Comparison of ENCODE assay signal across 24 cellular contexts in the genomic region with DNA sequence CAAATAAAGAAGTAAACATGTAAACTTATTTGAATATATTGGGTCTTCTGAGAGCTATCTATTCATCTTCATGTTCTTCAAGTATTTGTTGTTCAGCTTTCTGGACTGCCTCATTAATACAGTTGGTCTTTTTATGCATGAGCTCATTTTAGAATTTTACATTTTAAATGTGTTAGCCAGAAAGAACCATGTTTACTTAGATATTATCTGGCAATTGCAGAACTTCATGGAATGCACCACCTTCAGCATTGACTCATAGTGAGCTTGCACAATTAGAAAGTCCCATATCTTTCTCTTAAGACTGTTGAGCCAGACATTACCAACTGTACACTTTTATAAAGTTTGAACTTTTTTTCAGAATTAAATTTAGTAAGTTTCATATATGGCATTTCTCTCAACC.
DNase-seq lines count a peak whose midpoint lies in the region; FAIRE-seq and TF ChIP-seq lines count a peak whose summit lies in the region.
"Had no signal": no experiment of that assay in that cellular context is flagged by ENCODE, and none has a peak within 500 bp of the region (broad histone marks: within the 10 kb centered on the region; RNA-seq: fewer than 3 reads in every experiment).

No MANE protein-coding gene starts in this region.

- no peaks in the 10 kb centered on the region for H3K36me3 ChIP-seq in small intestine (ENCODE audit: control insufficient read depth in 2 of 2, insufficient read depth in 2 of 2, low read length in 2 of 2)
- H3K36me3 ChIP-seq: heart right ventricle, left ventricle myocardium inferior, SJCRH30 had no signal

- H3K27ac ChIP-seq in small intestine (ENCODE audit: low read depth in 1 of 2, low read length in 1 of 2), result no peak overlapping the region
- H3K27ac ChIP-seq: heart right ventricle, left ventricle myocardium inferior, SJCRH30, testis had no signal

- FAIRE-seq in small intestine (lab: Jason Lieb, UNC), result peak; percentile 10
- FAIRE-seq: colon, GM12878, K562 had no signal

- no peak for TF ChIP-seq CTCF in astrocyte of the spinal cord (IDR thresholded peaks at IDR 0.05; ENCODE audit: low read depth, low read length)
- no peak for TF ChIP-seq CTCF in fibroblast of the aortic adventitia (IDR thresholded peaks at IDR 0.05; ENCODE audit: insufficient read depth, low read length)

- in situ Hi-C loops in astrocyte of the spinal cord (cut with HindIII; ENCODE audit: low sequenced_read_pairs), result no loop called here

- no peaks in the 10 kb centered on the region for H3K9me3 ChIP-seq in small intestine (ENCODE audit: control insufficient read depth, low read depth)
- H3K9me3 ChIP-seq: heart right ventricle, left ventricle myocardium inferior, SJCRH30, testis had no signal

- H3K27me3 ChIP-seq in small intestine (ENCODE audit: control insufficient read depth in 2 of 2, insufficient read depth in 2 of 2, low read length in 2 of 2), result no peaks in the 10 kb centered on the region
- H3K27me3 ChIP-seq: heart right ventricle, SJCRH30, testis had no signal

- H3K4me1 ChIP-seq in small intestine (ENCODE audit: control insufficient read depth in 2 of 2, insufficient read depth in 1 of 2, low read depth in 1 of 2, low read length in 1 of 2), result no peaks in the 10 kb centered on the region
- H3K4me1 ChIP-seq: heart right ventricle, left ventricle myocardium inferior, SJCRH30, testis had no signal

- no peak overlapping the region for H3K4me3 ChIP-seq in astrocyte of the spinal cord (ENCODE audit: low read depth, low read length)
- H3K4me3 ChIP-seq in fibroblast of the aortic adventitia (ENCODE audit: low read depth, low read length), result no peak overlapping the region
- H3K4me3 ChIP-seq in small intestine (ENCODE audit: low read depth in 1 of 2, low read length in 2 of 2), result no peak overlapping the region
- H3K4me3 ChIP-seq: GM12878, heart right ventricle, K562, left ventricle myocardium inferior, SJCRH30, testis had no signal

- DNase-seq in HS-5 (ENCODE audit: low read depth) (peak; percentile 19), astrocyte of the spinal cord (ENCODE audit: low read depth, low spot score) (peak; percentile 19), fibroblast of the aortic adventitia (ENCODE audit: low read depth) (peak; percentile 78), small intestine (no peak), mucosa of gallbladder (ENCODE audit: low spot score) (no peak), NCI-H524 treated with DMSO at 0.1 percent for 48 hours (lab: John Stamatoyannopoulos, UW) (no peak)
- no peak for DNase-seq in effector CD8-positive, alpha-beta T cell (lab: John Stamatoyannopoulos, UW)
- DNase-seq: activated CD4-positive, alpha-beta T cell treated with anti-CD3 and anti-CD28 coated beads for 36 hours; activated CD8-positive, alpha-beta memory T cell treated with anti-CD3 and anti-CD28 coated beads for 24 hours; activated naive CD4-positive, alpha-beta T cell treated with anti-CD3 and anti-CD28 coated beads, Interleukin-2, amount 50 U/mL, for 16 hours; activated T-cell treated with anti-CD3 and anti-CD28 coated beads, Interleukin-2, amount 50 U/mL, for 48 hours; anterior cingulate cortex; heart right ventricle; left ventricle myocardium inferior; MV-4-11; NCI-H187 treated with DMSO at 0.1 percent for 48 hours; NCI-H2227 treated with DMSO at 0.1 percent for 48 hours; SJCRH30; stimulated activated CD4-positive, alpha-beta T cell treated with anti-CD3 and anti-CD28 coated beads, Interleukin-1b, Interleukin-23, amount 100 ng/mL, for 48 hours; T-helper 1 cell; testis had no signal

Comparison
In these comparisons a context has a peak if more than half of its experiments do, and no peak if none do; other contexts are left out.
1. DNase-seq: peak in HS-5 (single experiment), astrocyte of the spinal cord (single experiment) and fibroblast of the aortic adventitia (single experiment); none in small intestine (single experiment), effector CD8-positive, alpha-beta T cell (single experiment), mucosa of gallbladder (single experiment) and NCI-H524 treated with DMSO at 0.1 percent for 48 hours (single experiment).